ENCODE assay signal across 10 cellular contexts in genomic region chr5:80139573-80139972, GRCh38.
A peak's percentile ranks its signal among the peaks of the same experiment; 100 is the strongest.
DNase-seq lines count a peak whose midpoint lies in the region; ATAC-seq and TF ChIP-seq lines count a peak whose summit lies in the region.
"Had no signal": no experiment of that assay in that cellular context is flagged by ENCODE, and none has a peak within 500 bp of the region (broad histone marks: within the 10 kb centered on the region; RNA-seq: fewer than 3 reads in every experiment).

No MANE protein-coding gene starts in this region.

- peaks cover 40% of the 10 kb centered on the region for H3K36me3 Mint-ChIP-seq in activated naive CD8-positive, alpha-beta T cell treated with anti-CD3 and anti-CD28 coated beads, Interleukin-2, amount 10 ng/mL, durations not matched to agents 7 days and 5 days
- H3K36me3 Mint-ChIP-seq in mesothelial cell of epicardium: peaks cover 25% of the 10 kb centered on the region

- H3K27me3 Mint-ChIP-seq in activated naive CD8-positive, alpha-beta T cell treated with anti-CD3 and anti-CD28 coated beads, Interleukin-2, amount 10 ng/mL, durations not matched to agents 7 days and 5 days: no peaks in the 10 kb centered on the region
- no peaks in the 10 kb centered on the region for H3K27me3 Mint-ChIP-seq in mesothelial cell of epicardium (ENCODE audit: low read depth)

- H3K4me1 ChIP-seq in BLaER1 (peaks cover 99% of the 10 kb centered on the region), HUES48 (ENCODE audit: control insufficient read depth, insufficient read depth, low read length) (peaks cover 75% of the 10 kb centered on the region)

- no peaks in the 10 kb centered on the region for H3K9me3 ChIP-seq in BLaER1
- no peaks in the 10 kb centered on the region for H3K9me3 ChIP-seq in HUES48 (ENCODE audit: control insufficient read depth, insufficient read depth, low read length)
- H3K9me3 ChIP-seq: MG63, Peyer's patch had no signal

- H3K4me1 Mint-ChIP-seq in activated naive CD8-positive, alpha-beta T cell treated with anti-CD3 and anti-CD28 coated beads, Interleukin-2, amount 10 ng/mL, durations not matched to agents 7 days and 5 days: peaks cover 60% of the 10 kb centered on the region
- peaks cover 38% of the 10 kb centered on the region for H3K4me1 Mint-ChIP-seq in mesothelial cell of epicardium

- H3K9ac ChIP-seq in BLaER1: peak overlapping the region; percentile 65
- H3K9ac ChIP-seq in HUES48 (ENCODE audit: low read depth, low read length): no peak overlapping the region; the same call in 1 of the 2 replicates

- H3K4me3 ChIP-seq in BLaER1 (no peak overlapping the region), HUES48 (ENCODE audit: low read depth, low read length) (no peak overlapping the region)
- H3K4me3 ChIP-seq: MG63, Peyer's patch had no signal

- TF ChIP-seq CTCF in mesothelial cell of epicardium (IDR thresholded peaks at IDR 0.05; ENCODE audit: unreplicated experiment): no peak

- H3K36me3 ChIP-seq in BLaER1 (peaks cover 34% of the 10 kb centered on the region), HUES48 (ENCODE audit: control insufficient read depth, insufficient read depth, low read length) (peaks cover 21% of the 10 kb centered on the region)
- H3K36me3 ChIP-seq: MG63 had no signal

- ATAC-seq in activated naive CD8-positive, alpha-beta T cell treated with anti-CD3 and anti-CD28 coated beads, Interleukin-2, amount 10 ng/mL, durations not matched to agents 7 days and 5 days (ENCODE audit: low read depth): peak; percentile 17
- ATAC-seq in activated CD4-positive, CD25-positive, alpha-beta regulatory T cell treated with anti-CD3 and anti-CD28 coated beads, Interleukin-2, amount 50 U/mL, for 24 hours: no peak
- no peak for ATAC-seq in HG02884 (IDR thresholded peaks at IDR 0.05; ENCODE audit: unreplicated experiment)

- DNase-seq in activated naive CD8-positive, alpha-beta T cell treated with anti-CD3 and anti-CD28 coated beads, Interleukin-2, amount 10 ng/mL, durations not matched to agents 7 days and 5 days: no peak
- DNase-seq in mesothelial cell of epicardium (ENCODE audit: low spot score in 2 of 2, unreplicated experiment in 2 of 2) (no peak), GM19240 (ENCODE audit: insufficient read length, low spot score) (no peak), NCI-H446 treated with DMSO at 0.1 percent for 48 hours (lab: John Stamatoyannopoulos, UW) (no peak)
- DNase-seq: MG63, Peyer's patch had no signal

- H3K4me3 Mint-ChIP-seq in activated naive CD8-positive, alpha-beta T cell treated with anti-CD3 and anti-CD28 coated beads, Interleukin-2, amount 10 ng/mL, durations not matched to agents 7 days and 5 days: peak overlapping the region; percentile 49
- no peak overlapping the region for H3K4me3 Mint-ChIP-seq in mesothelial cell of epicardium

- H4K20me1 ChIP-seq in BLaER1: no peaks in the 10 kb centered on the region

- peak overlapping the region; percentile 83 for H3K4me2 ChIP-seq in BLaER1

- peak overlapping the region; percentile 76 for H3K27ac Mint-ChIP-seq in activated naive CD8-positive, alpha-beta T cell treated with anti-CD3 and anti-CD28 coated beads, Interleukin-2, amount 10 ng/mL, durations not matched to agents 7 days and 5 days
- H3K27ac Mint-ChIP-seq in mesothelial cell of epicardium: peak overlapping the region; percentile 63

- POLR2A ChIA-PET in activated naive CD8-positive, alpha-beta T cell treated with anti-CD3 and anti-CD28 coated beads, Interleukin-2, amount 10 ng/mL, durations not matched to agents 7 days and 5 days (lab: Charles Lee): interaction anchor here (1.2 to 3.1 kb wide), 2 partner anchors 116 to 131 kb away, joined by 3 to 18 read pairs; partner anchors contain the start of gene SERINC5

- H3K27ac ChIP-seq in BLaER1 (peak overlapping the region; percentile 96), HUES48 (ENCODE audit: low read depth, low read length) (peak overlapping the region; percentile 63)

- no peaks in the 10 kb centered on the region for H3K27me3 ChIP-seq in BLaER1
- no peaks in the 10 kb centered on the region for H3K27me3 ChIP-seq in HUES48 (ENCODE audit: control insufficient read depth, insufficient read depth, low read length)
- H3K27me3 ChIP-seq: MG63, Peyer's patch had no signal

- H3K9me3 Mint-ChIP-seq in activated naive CD8-positive, alpha-beta T cell treated with anti-CD3 and anti-CD28 coated beads, Interleukin-2, amount 10 ng/mL, durations not matched to agents 7 days and 5 days: no peaks in the 10 kb centered on the region
- H3K9me3 Mint-ChIP-seq in mesothelial cell of epicardium: no peaks in the 10 kb centered on the region
